8 cellular contexts compared by ENCODE assay signal in the genomic region with DNA sequence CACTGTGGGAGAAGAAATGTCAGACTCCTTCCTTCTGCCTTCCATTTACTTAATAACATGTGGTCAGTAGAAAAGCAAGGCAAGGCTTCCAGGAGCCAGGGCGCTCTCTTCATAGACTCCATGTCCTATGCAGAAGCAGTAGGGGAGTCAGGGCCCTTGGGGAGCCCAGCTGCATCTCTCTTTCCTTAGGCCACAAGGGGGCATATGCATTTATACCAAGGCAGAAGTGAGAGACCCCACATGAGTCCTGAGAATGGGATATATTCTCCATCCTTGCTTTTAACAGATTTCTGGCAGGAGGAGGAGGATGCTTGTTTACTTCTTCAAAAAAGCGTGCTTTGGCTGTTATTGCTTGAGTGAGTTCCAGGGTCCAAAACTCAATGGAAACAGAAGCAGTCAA.
DNase-seq lines count a peak whose midpoint lies in the region; ATAC-seq, FAIRE-seq and TF ChIP-seq lines count a peak whose summit lies in the region.

No MANE protein-coding gene starts in this region.

- H3K36me3 ChIP-seq in OCI-LY1 (ENCODE audit: insufficient read depth, low read length), result no peaks in the 10 kb centered on the region
- H3K36me3 ChIP-seq in bronchial epithelial cell (ENCODE audit: control insufficient read depth, insufficient read depth, low read length), result no peaks in the 10 kb centered on the region

- DNase-seq in D341Med (ENCODE audit: low spot score) (peak; percentile 34), bronchial epithelial cell (ENCODE audit: low read depth) (no peak), lung microvascular endothelial cell (ENCODE audit: low read depth in 2 of 2) (peak; percentile 40 to 53), NCI-H748 (lab: John Stamatoyannopoulos, UW; ENCODE audit: unreplicated experiment) (no peak), NCI-H1105 treated with DMSO at 0.1 percent for 48 hours (lab: John Stamatoyannopoulos, UW) (no peak), NCI-H345 (lab: John Stamatoyannopoulos, UW) (no peak)

- H3F3A ChIP-seq in OCI-LY1 (ENCODE audit: insufficient read depth, low read length), result no peaks in the 10 kb centered on the region

- H4K20me1 ChIP-seq in OCI-LY1 (ENCODE audit: insufficient read depth, low read length), result no peaks in the 10 kb centered on the region

- H2AFZ ChIP-seq in OCI-LY1 (ENCODE audit: low read length), result no peak overlapping the region

- TF ChIP-seq CTCF in OCI-LY1 (IDR thresholded peaks at IDR 0.05; ENCODE audit: low read length), result peak; percentile 73
- peak; percentile 30 for TF ChIP-seq CTCF in bronchial epithelial cell (IDR thresholded peaks at IDR 0.05; ENCODE audit: insufficient read depth, low read length, severe bottlenecking)

- no peak overlapping the region for H3K4me2 ChIP-seq in OCI-LY1 (ENCODE audit: low read length)

- H3K79me2 ChIP-seq in OCI-LY1 (ENCODE audit: insufficient read depth, low read length), result no peaks in the 10 kb centered on the region

- no peaks in the 10 kb centered on the region for H3K4me1 ChIP-seq in OCI-LY1 (ENCODE audit: insufficient read depth, low read length, severe bottlenecking)

- H3K27me3 ChIP-seq in OCI-LY1 (ENCODE audit: insufficient read depth, low read length), result no peaks in the 10 kb centered on the region
- no peaks in the 10 kb centered on the region for H3K27me3 ChIP-seq in bronchial epithelial cell (ENCODE audit: control insufficient read depth, insufficient read depth, low read length)

- H3K9me2 ChIP-seq in OCI-LY1 (ENCODE audit: low read depth, low read length), result no peaks in the 10 kb centered on the region

- H3K4me3 ChIP-seq in OCI-LY1 (ENCODE audit: low read depth, low read length, poor library complexity, severe bottlenecking) (no peak overlapping the region), bronchial epithelial cell (ENCODE audit: low read depth, low read length) (no peak overlapping the region)

- peak; percentile 84 for ATAC-seq in GM19467 (IDR thresholded peaks at IDR 0.05; ENCODE audit: unreplicated experiment)

- H3K27ac ChIP-seq in OCI-LY1 (ENCODE audit: low read depth, low read length, poor library complexity, severe bottlenecking), result no peak overlapping the region

- H3K9me3 ChIP-seq in OCI-LY1 (ENCODE audit: low read length), result no peaks in the 10 kb centered on the region

- H3K9ac ChIP-seq in OCI-LY1 (ENCODE audit: low read length), result no peak overlapping the region

- FAIRE-seq in bronchial epithelial cell (lab: Jason Lieb, UNC), result no peak

Comparison
In these comparisons a context has a peak if more than half of its experiments do, and no peak if none do; other contexts are left out.
1. DNase-seq: peak in D341Med (single experiment) and lung microvascular endothelial cell (2 of 2); none in bronchial epithelial cell (single experiment), NCI-H748 (single experiment), NCI-H1105 treated with DMSO at 0.1 percent for 48 hours (single experiment) and NCI-H345 (single experiment).